8 cellular contexts compared by ENCODE assay signal in the genomic region with DNA sequence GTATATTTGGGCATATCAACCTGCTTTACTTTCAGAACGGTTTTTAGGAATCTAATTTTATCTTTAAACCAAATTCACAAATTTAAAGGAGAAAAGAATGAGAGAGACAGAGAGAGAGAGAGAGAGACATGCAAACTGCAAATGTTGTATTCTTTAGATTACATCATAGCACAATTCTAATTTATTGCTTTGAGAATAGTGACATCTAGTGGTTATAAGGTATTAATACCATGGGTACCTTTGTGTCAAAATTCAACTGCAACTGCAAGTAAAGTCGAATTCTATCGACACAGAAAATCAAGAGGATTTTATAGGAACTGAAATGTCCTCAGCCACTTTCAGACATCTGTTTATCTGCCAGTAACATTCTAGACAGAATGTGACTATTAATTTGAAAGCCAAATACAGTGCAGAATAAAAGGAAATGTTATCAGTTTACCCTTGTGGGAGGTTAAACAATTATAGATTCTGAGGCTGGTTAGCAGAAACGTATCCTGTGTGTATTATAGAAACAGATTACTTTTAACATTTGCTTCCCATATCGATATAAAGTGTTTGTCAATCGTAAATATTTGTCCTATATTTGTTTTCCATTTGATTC.
A peak's percentile ranks its signal among the peaks of the same experiment; 100 is the strongest.
DNase-seq lines count a peak whose midpoint lies in the region; ATAC-seq and TF ChIP-seq lines count a peak whose summit lies in the region.

No MANE protein-coding gene starts in this region.

- H3K9me3 Mint-ChIP-seq in chondrocyte (ENCODE audit: low read depth), result peaks cover 1% of the 10 kb centered on the region
- peaks cover 1% of the 10 kb centered on the region for H3K9me3 Mint-ChIP-seq in mesothelial cell of epicardium
- no peaks in the 10 kb centered on the region for H3K9me3 Mint-ChIP-seq in stimulated activated naive CD8-positive, alpha-beta T cell treated with anti-CD3 and anti-CD28 coated beads, Interleukin-15, amount 100 ng/mL, for 72 hours

- H3K4me1 Mint-ChIP-seq in chondrocyte (ENCODE audit: low read depth), result no peaks in the 10 kb centered on the region
- no peaks in the 10 kb centered on the region for H3K4me1 Mint-ChIP-seq in mesothelial cell of epicardium
- no peaks in the 10 kb centered on the region for H3K4me1 Mint-ChIP-seq in stimulated activated naive CD8-positive, alpha-beta T cell treated with anti-CD3 and anti-CD28 coated beads, Interleukin-15, amount 100 ng/mL, for 72 hours

- ATAC-seq in GM19455 (IDR thresholded peaks at IDR 0.05; ENCODE audit: unreplicated experiment) (peak; percentile 91), HG03442 (IDR thresholded peaks at IDR 0.05; ENCODE audit: unreplicated experiment) (peak; percentile 92)
- no peak for ATAC-seq in stimulated activated naive CD8-positive, alpha-beta T cell treated with anti-CD3 and anti-CD28 coated beads, Interleukin-15, amount 100 ng/mL, for 72 hours

- H3K4me3 Mint-ChIP-seq in chondrocyte (ENCODE audit: unreplicated experiment), result no peak overlapping the region
- no peak overlapping the region for H3K4me3 Mint-ChIP-seq in mesothelial cell of epicardium
- H3K4me3 Mint-ChIP-seq in stimulated activated naive CD8-positive, alpha-beta T cell treated with anti-CD3 and anti-CD28 coated beads, Interleukin-15, amount 100 ng/mL, for 72 hours, result no peak overlapping the region

- DNase-seq in DMS79 (lab: John Stamatoyannopoulos, UW), result peak; percentile 0
- DNase-seq in NCI-H748 treated with DMSO at 0.1 percent for 48 hours (lab: John Stamatoyannopoulos, UW), result peak; percentile 60
- no peak for DNase-seq in chondrocyte (ENCODE audit: low spot score)
- no peak for DNase-seq in mesothelial cell of epicardium (ENCODE audit: low spot score in 2 of 2, unreplicated experiment in 2 of 2)
- DNase-seq in stimulated activated CD4-positive, alpha-beta T cell treated with anti-CD3 and anti-CD28 coated beads, Interleukin-2, amount 100 ng/mL, for 24 hours, result no peak
- DNase-seq in stimulated activated naive CD8-positive, alpha-beta T cell treated with anti-CD3 and anti-CD28 coated beads, Interleukin-15, amount 100 ng/mL, for 72 hours, result no peak

- H3K27ac Mint-ChIP-seq in chondrocyte (ENCODE audit: unreplicated experiment) (no peak overlapping the region), mesothelial cell of epicardium (no peak overlapping the region)
- no peak overlapping the region for H3K27ac Mint-ChIP-seq in stimulated activated naive CD8-positive, alpha-beta T cell treated with anti-CD3 and anti-CD28 coated beads, Interleukin-15, amount 100 ng/mL, for 72 hours

- H3K27me3 Mint-ChIP-seq in chondrocyte (ENCODE audit: low read depth) (peaks cover 27% of the 10 kb centered on the region), mesothelial cell of epicardium (ENCODE audit: low read depth) (peaks cover 14% of the 10 kb centered on the region)
- H3K27me3 Mint-ChIP-seq in stimulated activated naive CD8-positive, alpha-beta T cell treated with anti-CD3 and anti-CD28 coated beads, Interleukin-15, amount 100 ng/mL, for 72 hours, result no peaks in the 10 kb centered on the region

- H3K36me3 Mint-ChIP-seq in chondrocyte (ENCODE audit: low read depth) (no peaks in the 10 kb centered on the region), mesothelial cell of epicardium (no peaks in the 10 kb centered on the region)

- TF ChIP-seq CTCF in chondrocyte (IDR thresholded peaks at IDR 0.05) (peak; percentile 85), mesothelial cell of epicardium (IDR thresholded peaks at IDR 0.05; ENCODE audit: unreplicated experiment) (peak; percentile 77)

Comparison
In these comparisons a context has a peak if more than half of its experiments do, and no peak if none do; other contexts are left out.
1. DNase-seq: peak in DMS79 (single experiment) and NCI-H748 treated with DMSO at 0.1 percent for 48 hours (single experiment); none in chondrocyte (single experiment), mesothelial cell of epicardium (0 of 2), stimulated activated CD4-positive, alpha-beta T cell treated with anti-CD3 and anti-CD28 coated beads, Interleukin-2, amount 100 ng/mL, for 24 hours (0 of 2) and stimulated activated naive CD8-positive, alpha-beta T cell treated with anti-CD3 and anti-CD28 coated beads, Interleukin-15, amount 100 ng/mL, for 72 hours (0 of 2).